Comparison of ENCODE assay signal across 8 cellular contexts in genomic region chr2:135997380-135997779, GRCh38. TPM values are rescaled to one million over a fixed set of nuclear protein-coding genes. Genes with fewer than 3 reads are reported as not detected.
DNase-seq lines count a peak whose midpoint lies in the region; ATAC-seq and TF ChIP-seq lines count a peak whose summit lies in the region.

No MANE protein-coding gene starts in this region.

- H3K4me1 ChIP-seq in thyroid gland = peaks cover 0 to 7% of the 10 kb centered on the region in 2 donors

- no peaks in the 10 kb centered on the region for H3K27me3 ChIP-seq in thyroid gland

- DNase-seq in ACHN (peak; percentile 65), NCI-H1092 (lab: John Stamatoyannopoulos, UW) (peak; percentile 36), epithelial cell of proximal tubule (ENCODE audit: low read depth) (no peak), thyroid gland (peak; percentile 39 to 52), NCI-H2196 (lab: John Stamatoyannopoulos, UW; ENCODE audit: unreplicated experiment) (no peak)
- DNase-seq in effector CD4-positive, alpha-beta T cell = no peak
- no peak for DNase-seq in activated CD8-positive, alpha-beta memory T cell treated with anti-CD3 and anti-CD28 coated beads for 24 hours

- no peaks in the 10 kb centered on the region for H3K9me3 ChIP-seq in thyroid gland

- in situ Hi-C loops in ACHN (cut with HindIII; ENCODE audit: low pct_ligation_motif_present, low pct_unique_long_range_greater_than_20kb, low sequenced_read_pairs) = no loop called here

- no peak for TF ChIP-seq POLR2A in thyroid gland (IDR thresholded peaks at IDR 0.05)

- H3K4me3 ChIP-seq in epithelial cell of proximal tubule (ENCODE audit: low read depth, low read length) (no peak overlapping the region), thyroid gland (replicated peaks in 1 of 3) (no peak overlapping the region)

- 51 to 55% methylated on average over 5 of the region's 5 CpGs for WGBS in thyroid gland, 2 donors

- intact Hi-C loops in thyroid gland (cut with DNase I) = no loop called here

- no peaks in the 10 kb centered on the region for H3K36me3 ChIP-seq in thyroid gland

- peak; percentile 31 for TF ChIP-seq CTCF in epithelial cell of proximal tubule (conservative IDR thresholded peaks at IDR 0.05; ENCODE audit: low read depth, low read length)
- TF ChIP-seq CTCF in thyroid gland (IDR thresholded peaks at IDR 0.05) = no peak

- peak; percentile 49 for ATAC-seq in GM19395 (IDR thresholded peaks at IDR 0.05; ENCODE audit: unreplicated experiment)

- H3K27ac ChIP-seq in thyroid gland = no peak overlapping the region

RNA-seq across cellular contexts. Expression of gene DARS1, which starts 12.0 kb away (rescaled TPM):
- total RNA-seq in epithelial cell of proximal tubule (82.8 and 86.0 TPM in 2 replicates), thyroid gland (10 to 100 TPM; 69.6 to 94.4 (median 75.9) TPM)

Comparison
In these comparisons a context has a peak if more than half of its experiments do, and no peak if none do; other contexts are left out.
1. DNase-seq: peak in ACHN (single experiment), NCI-H1092 (single experiment) and thyroid gland (2 of 2); none in epithelial cell of proximal tubule (single experiment), NCI-H2196 (single experiment), effector CD4-positive, alpha-beta T cell (single experiment) and activated CD8-positive, alpha-beta memory T cell treated with anti-CD3 and anti-CD28 coated beads for 24 hours (single experiment).